36 cellular contexts compared by ENCODE assay signal in genomic region chr1:44105810-44106209, GRCh38. TPM values are rescaled to one million over a fixed set of nuclear protein-coding genes. Genes with fewer than 3 reads are reported as not detected.
"Had no signal": no experiment of that assay in that cellular context is flagged by ENCODE, and none has a peak within 500 bp of the region (broad histone marks: within the 10 kb centered on the region; RNA-seq: fewer than 3 reads in every experiment).

No MANE protein-coding gene starts in this region.

- H3K36me3 Mint-ChIP-seq: activated CD8-positive, alpha-beta memory T cell treated with anti-CD3 and anti-CD28 coated beads, Interleukin-2, amount 10 ng/mL, durations not matched to agents 7 days and 5 days; activated naive CD4-positive, alpha-beta T cell treated with anti-CD3 and anti-CD28 coated beads, Interleukin-2, amount 10 ng/mL, durations not matched to agents 7 days and 5 days; activated naive CD4-positive, alpha-beta T cell treated with anti-CD3 and anti-CD28 coated beads, Interleukin-2, amount 50 U/mL, for 24 hours; activated naive CD8-positive, alpha-beta T cell; activated naive CD8-positive, alpha-beta T cell treated with anti-CD3 and anti-CD28 coated beads, Interleukin-2, amount 10 ng/mL, durations not matched to agents 7 days and 5 days; brain had no signal

- H3K9me3 Mint-ChIP-seq: activated CD4-positive, alpha-beta memory T cell treated with anti-CD3 and anti-CD28 coated beads, Interleukin-2, amount 10 ng/mL, durations not matched to agents 7 days and 5 days; activated CD4-positive, alpha-beta T cell treated with anti-CD3 and anti-CD28 coated beads, Interleukin-2, amount 10 ng/mL, durations not matched to agents 7 days and 5 days; activated naive CD4-positive, alpha-beta T cell treated with anti-CD3 and anti-CD28 coated beads, Interleukin-2, amount 10 ng/mL, durations not matched to agents 7 days and 5 days; activated naive CD4-positive, alpha-beta T cell treated with anti-CD3 and anti-CD28 coated beads, Interleukin-2, amount 50 U/mL, for 24 hours; activated naive CD8-positive, alpha-beta T cell treated with anti-CD3 and anti-CD28 coated beads, Interleukin-2, amount 10 ng/mL, durations not matched to agents 7 days and 5 days; activated naive CD8-positive, alpha-beta T cell treated with anti-CD3 and anti-CD28 coated beads, Interleukin-2, amount 50 U/mL, for 24 hours; activated T-cell treated with anti-CD3 and anti-CD28 coated beads, Interleukin-2, amount 50 U/mL, for 24 hours; activated T-helper 2 cell treated with anti-CD3 and anti-CD28 coated beads, Interferon-gamma antibody, Interleukin-2, Interleukin-4, amounts not matched to agents 10 μg/mL and 5 μg/mL and 100 μg/mL, durations not matched to agents 14 hours and 24 hours and 36 hours; T-helper 1 cell treated with Interleukin-12 subunit alpha and Interleukin-12 subunit beta and Interleukin-4 antibody, amounts not matched to agents 30 μg/mL and 1 μg/mL, for 36 hours; T-helper 2 cell treated with Interferon-gamma antibody and Interleukin-4, amounts not matched to agents 5 μg/mL and 100 μg/mL, for 36 hours had no signal

- H3K27me3 ChIP-seq: ascending aorta had no signal

- H3K4me1 Mint-ChIP-seq: activated CD4-positive, alpha-beta memory T cell treated with anti-CD3 and anti-CD28 coated beads, Interleukin-2, amount 10 ng/mL, durations not matched to agents 7 days and 5 days; activated CD4-positive, alpha-beta T cell treated with anti-CD3 and anti-CD28 coated beads for 36 hours; activated CD4-positive, alpha-beta T cell treated with anti-CD3 and anti-CD28 coated beads, Interleukin-2, amount 10 ng/mL, durations not matched to agents 7 days and 5 days; activated CD8-positive, alpha-beta memory T cell treated with anti-CD3 and anti-CD28 coated beads, Interleukin-2, amount 10 ng/mL, durations not matched to agents 7 days and 5 days; activated naive CD4-positive, alpha-beta T cell treated with anti-CD3 and anti-CD28 coated beads, Interleukin-2, amount 10 ng/mL, durations not matched to agents 7 days and 5 days; activated naive CD4-positive, alpha-beta T cell treated with anti-CD3 and anti-CD28 coated beads, Interleukin-2, amount 50 U/mL, for 24 hours; activated naive CD8-positive, alpha-beta T cell treated with anti-CD3 and anti-CD28 coated beads, Interleukin-2, amount 10 ng/mL, durations not matched to agents 7 days and 5 days; brain had no signal

- H3K4me1 ChIP-seq: ascending aorta had no signal

- H3K4me3 Mint-ChIP-seq: activated CD4-positive, alpha-beta memory T cell treated with anti-CD3 and anti-CD28 coated beads, Interleukin-2, amount 10 ng/mL, durations not matched to agents 7 days and 5 days; activated CD4-positive, alpha-beta T cell treated with anti-CD3 and anti-CD28 coated beads for 36 hours; activated CD4-positive, alpha-beta T cell treated with anti-CD3 and anti-CD28 coated beads, Interleukin-2, amount 10 ng/mL, durations not matched to agents 7 days and 5 days; activated CD8-positive, alpha-beta memory T cell treated with anti-CD3 and anti-CD28 coated beads, Interleukin-2, amount 10 ng/mL, durations not matched to agents 7 days and 5 days; activated CD8-positive, alpha-beta T cell treated with anti-CD3 and anti-CD28 coated beads, Interleukin-2, amount 10 ng/mL, durations not matched to agents 7 days and 5 days; activated naive CD4-positive, alpha-beta T cell treated with anti-CD3 and anti-CD28 coated beads, Interleukin-2, amount 10 ng/mL, durations not matched to agents 7 days and 5 days; activated naive CD4-positive, alpha-beta T cell treated with anti-CD3 and anti-CD28 coated beads, Interleukin-2, amount 50 U/mL, for 24 hours; activated naive CD8-positive, alpha-beta T cell; activated naive CD8-positive, alpha-beta T cell treated with anti-CD3 and anti-CD28 coated beads, Interleukin-2, amount 10 ng/mL, durations not matched to agents 7 days and 5 days; activated naive CD8-positive, alpha-beta T cell treated with anti-CD3 and anti-CD28 coated beads, Interleukin-2, amount 50 U/mL, for 24 hours; activated T-cell treated with anti-CD3 and anti-CD28 coated beads, Interleukin-2, amount 50 U/mL, for 24 hours; brain; T-helper 1 cell treated with Interleukin-12 subunit alpha and Interleukin-12 subunit beta and Interleukin-4 antibody, amounts not matched to agents 30 μg/mL and 1 μg/mL, for 36 hours; T-helper 2 cell treated with Interferon-gamma antibody and Interleukin-4, amounts not matched to agents 5 μg/mL and 100 μg/mL, for 36 hours had no signal

- H3K4me3 ChIP-seq: ascending aorta had no signal

- H3K27ac Mint-ChIP-seq: activated CD4-positive, alpha-beta memory T cell treated with anti-CD3 and anti-CD28 coated beads, Interleukin-2, amount 10 ng/mL, durations not matched to agents 7 days and 5 days; activated CD4-positive, alpha-beta T cell treated with anti-CD3 and anti-CD28 coated beads for 36 hours; activated CD8-positive, alpha-beta memory T cell treated with anti-CD3 and anti-CD28 coated beads, Interleukin-2, amount 10 ng/mL, durations not matched to agents 7 days and 5 days; activated CD8-positive, alpha-beta T cell treated with anti-CD3 and anti-CD28 coated beads, Interleukin-2, amount 10 ng/mL, durations not matched to agents 7 days and 5 days; activated naive CD4-positive, alpha-beta T cell treated with anti-CD3 and anti-CD28 coated beads, Interleukin-2, amount 10 ng/mL, durations not matched to agents 7 days and 5 days; activated naive CD4-positive, alpha-beta T cell treated with anti-CD3 and anti-CD28 coated beads, Interleukin-2, amount 50 U/mL, for 24 hours; activated naive CD8-positive, alpha-beta T cell; activated naive CD8-positive, alpha-beta T cell treated with anti-CD3 and anti-CD28 coated beads, Interleukin-2, amount 10 ng/mL, durations not matched to agents 7 days and 5 days; activated naive CD8-positive, alpha-beta T cell treated with anti-CD3 and anti-CD28 coated beads, Interleukin-2, amount 50 U/mL, for 24 hours; activated T-cell treated with anti-CD3 and anti-CD28 coated beads, Interleukin-2, amount 50 U/mL, for 24 hours; activated T-helper 2 cell treated with anti-CD3 and anti-CD28 coated beads, Interferon-gamma antibody, Interleukin-2, Interleukin-4, amounts not matched to agents 10 μg/mL and 5 μg/mL and 100 μg/mL, durations not matched to agents 14 hours and 24 hours and 36 hours; brain; T-helper 1 cell treated with Interleukin-12 subunit alpha and Interleukin-12 subunit beta and Interleukin-4 antibody, amounts not matched to agents 30 μg/mL and 1 μg/mL, for 36 hours; T-helper 2 cell treated with Interferon-gamma antibody and Interleukin-4, amounts not matched to agents 5 μg/mL and 100 μg/mL, for 36 hours had no signal

- ATAC-seq: activated CD4-positive, alpha-beta T cell treated with anti-CD3 and anti-CD28 coated beads for 36 hours; activated CD4-positive, CD25-positive, alpha-beta regulatory T cell treated with anti-CD3 and anti-CD28 coated beads, Interleukin-2, amount 50 U/mL, for 24 hours; activated CD8-positive, alpha-beta memory T cell treated with anti-CD3 and anti-CD28 coated beads, Interleukin-2, amount 10 ng/mL, durations not matched to agents 7 days and 5 days; activated CD8-positive, alpha-beta T cell treated with anti-CD3 and anti-CD28 coated beads, Interleukin-2, amount 10 ng/mL, durations not matched to agents 7 days and 5 days; activated naive CD8-positive, alpha-beta T cell treated with anti-CD3 and anti-CD28 coated beads, Interleukin-2, amount 50 U/mL, for 24 hours had no signal

- DNase-seq: activated CD4-positive, alpha-beta memory T cell treated with anti-CD3 and anti-CD28 coated beads, Interleukin-2, amount 10 ng/mL, durations not matched to agents 7 days and 5 days; activated CD4-positive, alpha-beta T cell treated with anti-CD3 and anti-CD28 coated beads for 1 hour; activated CD4-positive, alpha-beta T cell treated with anti-CD3 and anti-CD28 coated beads for 36 hours; activated CD4-positive, alpha-beta T cell treated with anti-CD3 and anti-CD28 coated beads for 48 hours; activated CD4-positive, alpha-beta T cell treated with anti-CD3 and anti-CD28 coated beads, Interleukin-2, amount 10 ng/mL, durations not matched to agents 7 days and 5 days; activated CD4-positive, alpha-beta T cell treated with anti-CD3 and anti-CD28 coated beads, Interleukin-2, amount 50 U/mL, for 48 hours; activated CD4-positive, CD25-positive, alpha-beta regulatory T cell; activated CD8-positive, alpha-beta memory T cell treated with anti-CD3 and anti-CD28 coated beads for 24 hours; activated CD8-positive, alpha-beta memory T cell treated with anti-CD3 and anti-CD28 coated beads, Interleukin-2, amount 10 ng/mL, durations not matched to agents 7 days and 5 days; activated CD8-positive, alpha-beta memory T cell treated with anti-CD3 and anti-CD28 coated beads, Interleukin-2, amount 50 U/mL, for 48 hours; activated CD8-positive, alpha-beta T cell treated with anti-CD3 and anti-CD28 coated beads, Interleukin-2, amount 10 ng/mL, durations not matched to agents 7 days and 5 days; activated effector memory CD4-positive, alpha-beta T cell treated with anti-CD3 and anti-CD28 coated beads, Interleukin-2, amount 50 U/mL, for 16 hours; activated naive CD4-positive, alpha-beta T cell treated with anti-CD3 and anti-CD28 coated beads, Interleukin-2, amount 10 ng/mL, durations not matched to agents 7 days and 5 days; activated naive CD4-positive, alpha-beta T cell treated with Interleukin-2 at 50 U/mL for 16 hours; activated naive CD8-positive, alpha-beta T cell treated with anti-CD3 and anti-CD28 coated beads, Interleukin-2, amount 10 ng/mL, durations not matched to agents 7 days and 5 days; activated naive CD8-positive, alpha-beta T cell treated with anti-CD3 and anti-CD28 coated beads, Interleukin-2, amount 50 U/mL, for 24 hours; activated T-cell treated with anti-CD3 and anti-CD28 coated beads, Interleukin-2, amount 50 U/mL, for 24 hours; activated T-cell treated with anti-CD3 and anti-CD28 coated beads, Interleukin-2, amount 50 U/mL, for 48 hours; amygdala; anterior cingulate cortex; central memory CD4-positive, alpha-beta T cell; T-helper 1 cell; T-helper 2 cell; T-helper 9 cell had no signal

- H3K27ac ChIP-seq: ascending aorta, VCaP had no signal

- H3K36me3 ChIP-seq: ascending aorta had no signal

- H3K9me3 ChIP-seq: ascending aorta had no signal

RNA-seq across cellular contexts. Expression of gene KLF17, which starts 12.8 kb away (rescaled TPM):
- total RNA-seq: activated CD4-positive, alpha-beta memory T cell treated with anti-CD3 and anti-CD28 coated beads, Interleukin-2, amount 10 ng/mL, durations not matched to agents 7 days and 5 days; activated CD4-positive, alpha-beta T cell treated with anti-CD3 and anti-CD28 coated beads for 36 hours; activated CD4-positive, alpha-beta T cell treated with anti-CD3 and anti-CD28 coated beads, Interleukin-2, amount 10 ng/mL, durations not matched to agents 7 days and 5 days; activated CD8-positive, alpha-beta memory T cell treated with anti-CD3 and anti-CD28 coated beads, Interleukin-2, amount 10 ng/mL, durations not matched to agents 7 days and 5 days; activated CD8-positive, alpha-beta T cell treated with anti-CD3 and anti-CD28 coated beads, Interleukin-2, amount 10 ng/mL, durations not matched to agents 7 days and 5 days; activated naive CD8-positive, alpha-beta T cell treated with anti-CD3 and anti-CD28 coated beads, Interleukin-2, amount 10 ng/mL, durations not matched to agents 7 days and 5 days; activated T-helper 2 cell treated with anti-CD3 and anti-CD28 coated beads, Interferon-gamma antibody, Interleukin-2, Interleukin-4, amounts not matched to agents 10 μg/mL and 5 μg/mL and 100 μg/mL, durations not matched to agents 14 hours and 24 hours and 36 hours; ascending aorta; cardiac septum; cerebellum had no signal

RNA-seq across cellular contexts. Expression of gene KLF18, which starts 35.6 kb away (rescaled TPM):
- total RNA-seq: activated CD4-positive, alpha-beta memory T cell treated with anti-CD3 and anti-CD28 coated beads, Interleukin-2, amount 10 ng/mL, durations not matched to agents 7 days and 5 days; activated CD4-positive, alpha-beta T cell treated with anti-CD3 and anti-CD28 coated beads for 36 hours; activated CD4-positive, alpha-beta T cell treated with anti-CD3 and anti-CD28 coated beads, Interleukin-2, amount 10 ng/mL, durations not matched to agents 7 days and 5 days; activated CD8-positive, alpha-beta memory T cell treated with anti-CD3 and anti-CD28 coated beads, Interleukin-2, amount 10 ng/mL, durations not matched to agents 7 days and 5 days; activated CD8-positive, alpha-beta T cell treated with anti-CD3 and anti-CD28 coated beads, Interleukin-2, amount 10 ng/mL, durations not matched to agents 7 days and 5 days; activated naive CD8-positive, alpha-beta T cell treated with anti-CD3 and anti-CD28 coated beads, Interleukin-2, amount 10 ng/mL, durations not matched to agents 7 days and 5 days; activated T-helper 2 cell treated with anti-CD3 and anti-CD28 coated beads, Interferon-gamma antibody, Interleukin-2, Interleukin-4, amounts not matched to agents 10 μg/mL and 5 μg/mL and 100 μg/mL, durations not matched to agents 14 hours and 24 hours and 36 hours; ascending aorta; cardiac septum; cerebellum had no signal
- polyA plus RNA-seq: adipose tissue had no signal
